ENCODE assay signal across 13 cellular contexts in genomic region chr9:33785914-33786313, GRCh38. TPM values are rescaled to one million over a fixed set of nuclear protein-coding genes. Genes with fewer than 3 reads are reported as not detected.
DNase-seq lines count a peak whose midpoint lies in the region; ATAC-seq and TF ChIP-seq lines count a peak whose summit lies in the region.
"Had no signal": no experiment of that assay in that cellular context is flagged by ENCODE, and none has a peak within 500 bp of the region (broad histone marks: within the 10 kb centered on the region; RNA-seq: fewer than 3 reads in every experiment).

No MANE protein-coding gene starts in this region.

- no peak overlapping the region for H3K4me2 ChIP-seq in smooth muscle cell

- CTCF ChIA-PET in CD4-positive, alpha-beta T cell (lab: Charles Lee), result no interaction called here

- no peak for ATAC-seq in HG02840 (IDR thresholded peaks at IDR 0.05; ENCODE audit: low FRiP score, unreplicated experiment)
- no peak for ATAC-seq in CD4-positive, alpha-beta T cell (ENCODE audit: poor library complexity)

- no peak overlapping the region for H3K27ac ChIP-seq in smooth muscle cell (ENCODE audit: low read depth)
- H3K27ac ChIP-seq in CD4-positive, alpha-beta T cell (ENCODE audit: low read depth, low read length), result no peak overlapping the region
- H3K27ac ChIP-seq: prostate gland, SK-N-MC had no signal

- H4K20me1 ChIP-seq in smooth muscle cell (ENCODE audit: low read depth), result no peaks in the 10 kb centered on the region

- H3K79me2 ChIP-seq in smooth muscle cell (ENCODE audit: low read depth), result no peaks in the 10 kb centered on the region

- H3F3A ChIP-seq in smooth muscle cell (ENCODE audit: low read depth), result no peaks in the 10 kb centered on the region

- POLR2A ChIA-PET in CD4-positive, alpha-beta T cell (lab: Charles Lee), result no interaction called here

- H3K36me3 Mint-ChIP-seq in endothelial cell (ENCODE audit: low read depth, unreplicated experiment), result no peaks in the 10 kb centered on the region
- no peaks in the 10 kb centered on the region for H3K36me3 Mint-ChIP-seq in CD4-positive, alpha-beta T cell (ENCODE audit: low read depth)

- H3K27me3 ChIP-seq in smooth muscle cell (ENCODE audit: low read depth), result peaks cover 5% of the 10 kb centered on the region
- H3K27me3 ChIP-seq in CD4-positive, alpha-beta T cell (ENCODE audit: control insufficient read depth, insufficient read depth, low read length), result no peaks in the 10 kb centered on the region

- intact Hi-C loops in CD4-positive, alpha-beta T cell (cut with DNase I, micrococcal nuclease), result no loop called here

- H3K4me1 Mint-ChIP-seq in endothelial cell (ENCODE audit: unreplicated experiment), result peaks cover 2% of the 10 kb centered on the region
- no peaks in the 10 kb centered on the region for H3K4me1 Mint-ChIP-seq in CD4-positive, alpha-beta T cell (ENCODE audit: low read depth)

- no peaks in the 10 kb centered on the region for H3K9me3 Mint-ChIP-seq in endothelial cell (ENCODE audit: unreplicated experiment)
- H3K9me3 Mint-ChIP-seq in CD4-positive, alpha-beta T cell, result no peaks in the 10 kb centered on the region

- no peaks in the 10 kb centered on the region for H3K36me3 ChIP-seq in smooth muscle cell (ENCODE audit: low read depth)
- H3K36me3 ChIP-seq: prostate gland had no signal

- H3K4me1 ChIP-seq in smooth muscle cell (ENCODE audit: low read depth), result no peaks in the 10 kb centered on the region
- H3K4me1 ChIP-seq: prostate gland had no signal

- H3K4me3 ChIP-seq in smooth muscle cell, result no peak overlapping the region
- H3K4me3 ChIP-seq: prostate gland, SK-N-MC had no signal

- H3K27ac Mint-ChIP-seq in endothelial cell (ENCODE audit: unreplicated experiment), result no peak overlapping the region
- H3K27ac Mint-ChIP-seq in CD4-positive, alpha-beta T cell, result no peak overlapping the region

- H3K27me3 Mint-ChIP-seq in endothelial cell (ENCODE audit: unreplicated experiment), result peaks cover 2% of the 10 kb centered on the region
- H3K27me3 Mint-ChIP-seq in CD4-positive, alpha-beta T cell, result peaks cover 4% of the 10 kb centered on the region

- no peak overlapping the region for H2AFZ ChIP-seq in smooth muscle cell (ENCODE audit: low read depth)

- no peak overlapping the region for H3K4me3 Mint-ChIP-seq in endothelial cell (ENCODE audit: unreplicated experiment)
- no peak overlapping the region for H3K4me3 Mint-ChIP-seq in CD4-positive, alpha-beta T cell

- DNase-seq in SIG-M5 treated with dmso at 0.1 percent for 504 hours (lab: John Stamatoyannopoulos, UW; ENCODE audit: unreplicated experiment) (peak; percentile 21), SIG-M5 (lab: John Stamatoyannopoulos, UW) (no peak), NCI-H69 (lab: John Stamatoyannopoulos, UW) (peak; percentile 34), endothelial cell (ENCODE audit: low spot score) (no peak), smooth muscle cell (lab: John Stamatoyannopoulos, UW; ENCODE audit: unreplicated experiment) (no peak)
- no peak for DNase-seq in activated T-cell treated with anti-CD3 and anti-CD28 coated beads, Interleukin-2, amount 50 U/mL, for 48 hours
- DNase-seq in CD4-positive, alpha-beta T cell, result no peak
- DNase-seq: activated gamma-delta T cell treated with Interleukin-2 at 50 U/mL for 16 hours, Calu3, head of caudate nucleus had no signal

- H3K9me3 ChIP-seq in smooth muscle cell (replicated peaks; ENCODE audit: low read depth), result no peaks in the 10 kb centered on the region
- no peaks in the 10 kb centered on the region for H3K9me3 ChIP-seq in CD4-positive, alpha-beta T cell (ENCODE audit: control insufficient read depth, low read length)
- H3K9me3 ChIP-seq: prostate gland had no signal

- TF ChIP-seq CTCF in endothelial cell (IDR thresholded peaks at IDR 0.05; ENCODE audit: unreplicated experiment) (peak; percentile 36), smooth muscle cell (IDR thresholded peaks at IDR 0.05; ENCODE audit: borderline replicate concordance, insufficient read depth, poor library complexity, severe bottlenecking) (peak; percentile 16)
- no peak for TF ChIP-seq CTCF in CD4-positive, alpha-beta T cell (IDR thresholded peaks at IDR 0.05)

- WGBS in smooth muscle cell (ENCODE audit: low lambda C conversion rate), result 87% methylated on average over 5 of the region's 5 CpGs

- no peak overlapping the region for H3K9ac ChIP-seq in smooth muscle cell (ENCODE audit: low read depth)

RNA-seq across cellular contexts. Expression of gene PRSS3, which starts 9.4 kb away (rescaled TPM):
- total RNA-seq in endothelial cell (ENCODE audit: unreplicated experiment) (0.59 TPM), smooth muscle cell (not detected in 2 replicates)
- not detected in 2 replicates for polyA plus RNA-seq in smooth muscle cell
- not detected for total RNA-seq in CD4-positive, alpha-beta T cell

RNA-seq across cellular contexts. Expression of gene UBE2R2, which starts 31.0 kb away (rescaled TPM):
- total RNA-seq in endothelial cell (ENCODE audit: unreplicated experiment) (57.7 TPM), smooth muscle cell (39.1 and 43.5 TPM in 2 replicates)
- 43.2 and 44.2 TPM in 2 replicates for polyA plus RNA-seq in smooth muscle cell
- total RNA-seq in CD4-positive, alpha-beta T cell, result 10 to 100 TPM; 22.7 to 24.5 TPM

Comparison
In these comparisons a context has a peak if more than half of its experiments do, and no peak if none do; other contexts are left out.
1. DNase-seq: peak in SIG-M5 treated with dmso at 0.1 percent for 504 hours (single experiment) and NCI-H69 (single experiment); none in SIG-M5 (single experiment), endothelial cell (single experiment), smooth muscle cell (single experiment), activated T-cell treated with anti-CD3 and anti-CD28 coated beads, Interleukin-2, amount 50 U/mL, for 48 hours (0 of 2) and CD4-positive, alpha-beta T cell (0 of 10).